Comparison of ENCODE assay signal across 11 cellular contexts in the genomic region with DNA sequence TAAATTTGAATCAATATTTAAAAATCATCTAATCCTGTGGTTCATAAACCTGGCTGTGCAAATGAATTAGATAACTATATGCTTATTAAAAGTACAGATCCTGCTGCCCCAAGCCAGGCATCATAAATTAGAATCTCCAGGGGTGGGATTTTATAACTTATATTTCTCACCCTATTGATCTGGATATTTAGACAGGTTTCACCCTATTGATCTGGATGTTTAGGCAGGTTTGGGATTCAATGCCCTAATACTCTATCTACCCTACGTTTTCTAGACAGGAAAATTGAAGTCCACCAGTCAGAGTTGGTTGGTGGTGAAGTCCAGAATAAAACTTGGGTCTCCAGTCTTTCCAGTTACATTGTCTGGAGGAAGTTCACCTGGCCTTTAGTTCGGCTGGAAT. TPM values are rescaled to one million over a fixed set of nuclear protein-coding genes. Genes with fewer than 3 reads are reported as not detected.
"Had no signal": no experiment of that assay in that cellular context is flagged by ENCODE, and none has a peak within 500 bp of the region (broad histone marks: within the 10 kb centered on the region; RNA-seq: fewer than 3 reads in every experiment).

No MANE protein-coding gene starts in this region.

- H3K4me3 Mint-ChIP-seq: GM23338, HFFc6 had no signal

- H3K4me2 ChIP-seq: GM23338 had no signal

- H3K9me3 Mint-ChIP-seq: GM23338, HFFc6 had no signal

- H3K4me3 ChIP-seq: GM23248, GM23338, HAP-1 had no signal

- H3K27ac Mint-ChIP-seq: GM23338, HFFc6 had no signal

- H3K27ac ChIP-seq: GM23248 had no signal

- DNase-seq: GM23248, GOT3, HCEC 1CT, HFFc6 had no signal

- H3K4me1 ChIP-seq: HAP-1 had no signal

- H3K9ac ChIP-seq: GM23248 had no signal

- H3K9me3 ChIP-seq: HAP-1 had no signal

- FAIRE-seq: H1, H54 had no signal

- H3K36me3 ChIP-seq: HAP-1 had no signal

- H2AFZ ChIP-seq: GM23248, GM23338 had no signal

- H3K4me1 Mint-ChIP-seq: GM23338 had no signal

- ATAC-seq: GM23338, HCT116 had no signal

RNA-seq across cellular contexts. Expression of a gene that starts 2.6 kb away (rescaled TPM):
- total RNA-seq: GM23248, GM23338, H1, H4, H7, HFFc6 had no signal
- polyA plus RNA-seq: GM23248, GM23338, H1 had no signal

RNA-seq across cellular contexts. Expression of a gene that starts 18.2 kb away (rescaled TPM):
- total RNA-seq: GM23248, GM23338, H1, H4, H7, HFFc6 had no signal
- polyA plus RNA-seq: GM23248, GM23338, H1 had no signal

RNA-seq across cellular contexts. Expression of a gene that starts 44.0 kb away (rescaled TPM):
- total RNA-seq: GM23248, GM23338, H1, H4, H7, HFFc6 had no signal
- polyA plus RNA-seq: GM23248, GM23338, H1 had no signal

RNA-seq across cellular contexts. Expression of a gene that starts 58.5 kb away (rescaled TPM):
- total RNA-seq: GM23248, GM23338, H1, H4, H7, HFFc6 had no signal
- polyA plus RNA-seq: GM23248, GM23338, H1 had no signal
